Comparison of ENCODE assay signal across 8 cellular contexts in the genomic region with DNA sequence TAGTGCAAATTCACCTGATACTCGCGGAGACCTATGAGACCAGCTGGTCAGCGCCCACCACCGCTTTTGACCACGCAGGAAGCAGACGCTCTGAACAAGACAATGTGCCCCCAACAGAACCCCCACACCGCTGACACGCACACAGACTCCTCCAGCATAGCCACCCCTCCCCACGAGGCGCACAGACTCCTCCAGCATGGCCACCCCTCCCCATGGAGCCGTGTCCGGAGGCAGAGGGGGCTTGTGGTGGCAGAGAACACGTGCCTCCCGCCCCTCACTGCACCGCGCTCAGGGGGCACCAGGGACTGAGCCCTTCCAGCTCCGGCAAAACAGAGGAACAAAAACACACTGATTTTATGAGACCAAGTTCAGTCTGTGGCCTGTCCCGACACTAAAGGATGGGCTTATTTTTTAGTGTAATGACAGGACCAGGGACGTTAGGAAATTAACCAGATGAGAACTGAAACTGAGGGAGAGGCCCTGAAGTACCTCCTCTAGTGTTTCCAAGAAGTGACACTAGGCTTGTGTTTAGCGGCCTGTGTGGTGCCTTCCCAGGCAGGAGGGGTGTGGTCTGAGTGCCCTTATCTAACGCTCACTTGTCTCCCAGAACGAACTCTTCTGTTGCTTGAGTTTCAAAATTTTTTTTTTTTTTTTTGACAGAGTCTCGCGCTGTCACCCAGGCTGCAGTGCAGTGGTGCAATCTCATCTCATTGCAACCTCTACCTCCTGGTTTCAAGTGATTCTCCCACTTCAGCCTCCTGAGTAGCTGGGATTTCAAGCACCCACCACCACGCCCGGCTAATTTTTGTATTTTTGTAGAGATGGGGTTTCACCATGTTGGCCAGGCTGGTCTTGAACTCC. TPM values are rescaled to one million over a fixed set of nuclear protein-coding genes. Genes with fewer than 3 reads are reported as not detected.
DNase-seq lines count a peak whose midpoint lies in the region; ATAC-seq, FAIRE-seq and TF ChIP-seq lines count a peak whose summit lies in the region.

No MANE protein-coding gene starts in this region.

- ATAC-seq in HG03460 (IDR thresholded peaks at IDR 0.05; ENCODE audit: unreplicated experiment): peak; percentile 71
- peak; percentile 94 for ATAC-seq in activated T-helper 17 cell treated with anti-CD3 and anti-CD28 coated beads, Interleukin-2, amount 50 U/mL, for 72 hours (replicated peaks)

- DNase-seq in stimulated activated CD4-positive, alpha-beta T cell treated with anti-CD3 and anti-CD28 coated beads, Interleukin-4, amount 100 ng/mL, for 48 hours (ENCODE audit: low read depth in 2 of 2): peak; percentile 17 to 42
- no peak for DNase-seq in stimulated activated CD4-positive, alpha-beta T cell treated with anti-CD3 and anti-CD28 coated beads, Interleukin-4, amount 100 ng/mL, for 1 hour
- DNase-seq in H54 (ENCODE audit: insufficient read length, low spot score) (no peak), PC-9 (no peak), NCI-H1105 treated with DMSO at 0.1 percent for 48 hours (lab: John Stamatoyannopoulos, UW) (no peak), T1000 (lab: John Stamatoyannopoulos, UW) (no peak)

- H2AFZ ChIP-seq in PC-9: no peak overlapping the region

- peaks cover 5% of the 10 kb centered on the region for H3K4me1 Mint-ChIP-seq in activated T-helper 17 cell treated with anti-CD3 and anti-CD28 coated beads, Interleukin-2, amount 50 U/mL, for 72 hours

- FAIRE-seq in H54 (lab: Jason Lieb, UNC): no peak

- H3K4me2 ChIP-seq in PC-9: no peak overlapping the region

- no peaks in the 10 kb centered on the region for H3K9me3 ChIP-seq in PC-9 (ENCODE audit: insufficient read depth, low read depth)

- no peaks in the 10 kb centered on the region for H3K36me3 ChIP-seq in PC-9 (ENCODE audit: low read depth)

- H3K4me3 ChIP-seq in PC-9: no peak overlapping the region

- H3K27me3 Mint-ChIP-seq in activated T-helper 17 cell treated with anti-CD3 and anti-CD28 coated beads, Interleukin-2, amount 50 U/mL, for 72 hours: peaks cover 4% of the 10 kb centered on the region

- no peaks in the 10 kb centered on the region for H3K9me2 ChIP-seq in PC-9 (ENCODE audit: insufficient read depth)

- TF ChIP-seq CTCF in PC-9 (conservative IDR thresholded peaks at IDR 0.05): no peak

- H3K79me2 ChIP-seq in PC-9 (ENCODE audit: low read depth): no peaks in the 10 kb centered on the region

- no peaks in the 10 kb centered on the region for H3K36me3 Mint-ChIP-seq in activated T-helper 17 cell treated with anti-CD3 and anti-CD28 coated beads, Interleukin-2, amount 50 U/mL, for 72 hours (ENCODE audit: low read depth)

- BruUV-seq in PC-9 (replicated peaks; lab: Mats Ljungman, UMichigan): no TSS peak

- H3K27ac Mint-ChIP-seq in activated T-helper 17 cell treated with anti-CD3 and anti-CD28 coated beads, Interleukin-2, amount 50 U/mL, for 72 hours: no peak overlapping the region

- H4K20me1 ChIP-seq in PC-9 (ENCODE audit: insufficient read depth): no peaks in the 10 kb centered on the region

- peaks cover 4% of the 10 kb centered on the region; the same call in 1 of the 2 replicates for H3K27me3 ChIP-seq in PC-9 (ENCODE audit: insufficient read depth, low read depth)

- H3F3A ChIP-seq in PC-9 (ENCODE audit: insufficient read depth, low read depth): 0 out of 2 replicates have a peak, but pooled peaks cover 3% of the 10 kb centered on the region

- H3K9me3 Mint-ChIP-seq in activated T-helper 17 cell treated with anti-CD3 and anti-CD28 coated beads, Interleukin-2, amount 50 U/mL, for 72 hours: no peaks in the 10 kb centered on the region

- H3K4me1 ChIP-seq in PC-9 (replicated peaks; ENCODE audit: insufficient read depth): peaks cover 6% of the 10 kb centered on the region; the same call in 1 of the 2 replicates

- H3K27ac ChIP-seq in PC-9: no peak overlapping the region

- TF ChIP-seq POLR2A in H54 (IDR thresholded peaks at IDR 0.05; ENCODE audit: low read depth, low read length): no peak

- POLR2A ChIA-PET in PC-9 (lab: Charles Lee; ENCODE audit: unreplicated experiment): no interaction called here

- CTCF ChIA-PET in PC-9 (lab: Charles Lee): no interaction called here

- H3K4me3 Mint-ChIP-seq in activated T-helper 17 cell treated with anti-CD3 and anti-CD28 coated beads, Interleukin-2, amount 50 U/mL, for 72 hours: peak overlapping the region; percentile 45

- intact Hi-C loops in PC-9 (cut with micrococcal nuclease; ENCODE audit: unreplicated experiment): no loop called here

RNA-seq across cellular contexts. Expression of a gene that starts 10.0 kb away (rescaled TPM):
- total RNA-seq in activated T-helper 17 cell treated with anti-CD3 and anti-CD28 coated beads, Interleukin-2, amount 50 U/mL, for 72 hours: 10 to 100 TPM; 44.8 to 100.0 TPM
- total RNA-seq in PC-9 (2021): 39.0 and 41.2 TPM in 2 replicates

Comparison
In these comparisons a context has a peak if more than half of its experiments do, and no peak if none do; other contexts are left out.
1. DNase-seq: peak in stimulated activated CD4-positive, alpha-beta T cell treated with anti-CD3 and anti-CD28 coated beads, Interleukin-4, amount 100 ng/mL, for 48 hours (2 of 2); none in stimulated activated CD4-positive, alpha-beta T cell treated with anti-CD3 and anti-CD28 coated beads, Interleukin-4, amount 100 ng/mL, for 1 hour (single experiment), H54 (single experiment), PC-9 (0 of 2), NCI-H1105 treated with DMSO at 0.1 percent for 48 hours (single experiment) and T1000 (single experiment).